Comparison of ENCODE assay signal across 12 cellular contexts in genomic region chr9:35519697-35520403, GRCh38. TPM values are rescaled to one million over a fixed set of nuclear protein-coding genes. Genes with fewer than 3 reads are reported as not detected.
DNase-seq lines count a peak whose midpoint lies in the region; FAIRE-seq and TF ChIP-seq lines count a peak whose summit lies in the region.
"Had no signal": no experiment of that assay in that cellular context is flagged by ENCODE, and none has a peak within 500 bp of the region (broad histone marks: within the 10 kb centered on the region; RNA-seq: fewer than 3 reads in every experiment).

No MANE protein-coding gene starts in this region.

- H3K4me1 ChIP-seq in HUES64 (ENCODE audit: insufficient read depth, low read length) = peaks cover 48% of the 10 kb centered on the region
- H3K4me1 ChIP-seq in astrocyte (ENCODE audit: insufficient read depth, low read length) = peaks cover 77% of the 10 kb centered on the region
- peaks cover 12 to 75% (median 66%) of the 10 kb centered on the region in 5 donors for H3K4me1 ChIP-seq in subcutaneous abdominal adipose tissue (ENCODE audit: control insufficient read depth in 5 of 5, insufficient read depth in 5 of 5, low read length in 5 of 5)

- FAIRE-seq in astrocyte (lab: Jason Lieb, UNC) = no peak

- H3K9ac ChIP-seq in HUES64 (ENCODE audit: low read depth, low read length) (no peak overlapping the region), astrocyte (ENCODE audit: low read length) (peak overlapping the region; percentile 72), subcutaneous abdominal adipose tissue (ENCODE audit: low read length in 5 of 5) (peak overlapping the region in 1 of 5 donors; percentile 33)

- H3K79me2 ChIP-seq in astrocyte (ENCODE audit: insufficient read depth, low read length) = peaks cover 61% of the 10 kb centered on the region

- H3K27me3 Mint-ChIP-seq in astrocyte (ENCODE audit: low read depth, unreplicated experiment) = no peaks in the 10 kb centered on the region
- no peaks in the 10 kb centered on the region for H3K27me3 Mint-ChIP-seq in activated T-helper 2 cell treated with anti-CD3 and anti-CD28 coated beads, Interferon-gamma antibody, Interleukin-2, Interleukin-4, amounts not matched to agents 10 μg/mL and 5 μg/mL and 100 μg/mL, durations not matched to agents 14 hours and 24 hours and 36 hours (ENCODE audit: low read depth)
- H3K27me3 Mint-ChIP-seq: activated T-cell treated with anti-CD3 and anti-CD28 coated beads, Interleukin-2, amount 50 U/mL, for 24 hours; memory B cell had no signal

- TF ChIP-seq CTCF in astrocyte (IDR thresholded peaks at IDR 0.05; ENCODE audit: insufficient read depth, low read depth, low read length) = no peak

- H3K36me3 ChIP-seq in HUES64 (ENCODE audit: insufficient read depth, low read length) (no peaks in the 10 kb centered on the region), astrocyte (ENCODE audit: insufficient read depth, low read length) (no peaks in the 10 kb centered on the region), subcutaneous abdominal adipose tissue (ENCODE audit: control insufficient read depth in 5 of 5, insufficient read depth in 5 of 5, low read length in 5 of 5) (no peaks in the 10 kb centered on the region)

- no peaks in the 10 kb centered on the region for H3K9me3 ChIP-seq in HUES64 (ENCODE audit: insufficient read depth, low read depth, low read length)
- no peaks in the 10 kb centered on the region for H3K9me3 ChIP-seq in astrocyte (ENCODE audit: insufficient read depth, low read depth, low read length)
- H3K9me3 ChIP-seq in subcutaneous abdominal adipose tissue (ENCODE audit: control insufficient read depth in 5 of 5, low read length in 5 of 5) = no peaks in the 10 kb centered on the region

- peak overlapping the region; percentile 100 for H3K27ac Mint-ChIP-seq in astrocyte (ENCODE audit: unreplicated experiment)
- H3K27ac Mint-ChIP-seq in activated T-helper 2 cell treated with anti-CD3 and anti-CD28 coated beads, Interferon-gamma antibody, Interleukin-2, Interleukin-4, amounts not matched to agents 10 μg/mL and 5 μg/mL and 100 μg/mL, durations not matched to agents 14 hours and 24 hours and 36 hours = no peak overlapping the region
- H3K27ac Mint-ChIP-seq: activated T-cell treated with anti-CD3 and anti-CD28 coated beads, Interleukin-2, amount 50 U/mL, for 24 hours; effector memory CD8-positive, alpha-beta T cell; memory B cell had no signal

- H3K4me3 Mint-ChIP-seq in astrocyte (ENCODE audit: unreplicated experiment) = peak overlapping the region; percentile 77
- H3K4me3 Mint-ChIP-seq in activated T-helper 2 cell treated with anti-CD3 and anti-CD28 coated beads, Interferon-gamma antibody, Interleukin-2, Interleukin-4, amounts not matched to agents 10 μg/mL and 5 μg/mL and 100 μg/mL, durations not matched to agents 14 hours and 24 hours and 36 hours (ENCODE audit: low read depth) = no peak overlapping the region
- H3K4me3 Mint-ChIP-seq: activated T-cell treated with anti-CD3 and anti-CD28 coated beads, Interleukin-2, amount 50 U/mL, for 24 hours; effector memory CD8-positive, alpha-beta T cell; memory B cell had no signal

- WGBS in HUES64 = 97% methylated on average over 1 of the region's 1 CpG

- H3K27ac ChIP-seq in HUES64 (ENCODE audit: low read depth, low read length) (peak overlapping the region; percentile 28), astrocyte (ENCODE audit: low read depth, low read length) (peak overlapping the region; percentile 96), subcutaneous abdominal adipose tissue (ENCODE audit: low read depth, low read length) (peak overlapping the region; percentile 92)

- no peaks in the 10 kb centered on the region for H4K20me1 ChIP-seq in astrocyte (ENCODE audit: insufficient read depth, low read length)

- no peaks in the 10 kb centered on the region for H3K27me3 ChIP-seq in HUES64 (ENCODE audit: insufficient read depth, low read length)
- no peaks in the 10 kb centered on the region for H3K27me3 ChIP-seq in astrocyte (ENCODE audit: insufficient read depth, low read length)
- no peaks in the 10 kb centered on the region for H3K27me3 ChIP-seq in subcutaneous abdominal adipose tissue (ENCODE audit: control insufficient read depth in 5 of 5, insufficient read depth in 4 of 5, low read length in 5 of 5)

- H3K4me1 Mint-ChIP-seq in astrocyte (ENCODE audit: low read depth, unreplicated experiment) = peaks cover 80% of the 10 kb centered on the region
- no peaks in the 10 kb centered on the region for H3K4me1 Mint-ChIP-seq in activated T-helper 2 cell treated with anti-CD3 and anti-CD28 coated beads, Interferon-gamma antibody, Interleukin-2, Interleukin-4, amounts not matched to agents 10 μg/mL and 5 μg/mL and 100 μg/mL, durations not matched to agents 14 hours and 24 hours and 36 hours (ENCODE audit: low read depth)
- H3K4me1 Mint-ChIP-seq: memory B cell had no signal

- H3K4me3 ChIP-seq in HUES64 (ENCODE audit: low read length) (no peak overlapping the region), astrocyte (ENCODE audit: insufficient read depth, low read depth, low read length) (no peak overlapping the region), subcutaneous abdominal adipose tissue (ENCODE audit: low read depth in 1 of 5, low read length in 5 of 5) (no peak overlapping the region)

- no peak overlapping the region for H2AFZ ChIP-seq in astrocyte (ENCODE audit: low read depth, low read length)

- intact Hi-C loops in activated T-helper 2 cell treated with anti-CD3 and anti-CD28 coated beads, Interferon-gamma antibody, Interleukin-2, Interleukin-4, amounts not matched to agents 10 μg/mL and 5 μg/mL and 100 μg/mL, durations not matched to agents 14 hours and 24 hours and 36 hours (cut with micrococcal nuclease) = no loop called here

- H3K9me3 Mint-ChIP-seq in astrocyte (ENCODE audit: unreplicated experiment) = no peaks in the 10 kb centered on the region
- no peaks in the 10 kb centered on the region for H3K9me3 Mint-ChIP-seq in activated T-helper 2 cell treated with anti-CD3 and anti-CD28 coated beads, Interferon-gamma antibody, Interleukin-2, Interleukin-4, amounts not matched to agents 10 μg/mL and 5 μg/mL and 100 μg/mL, durations not matched to agents 14 hours and 24 hours and 36 hours
- H3K9me3 Mint-ChIP-seq: activated T-cell treated with anti-CD3 and anti-CD28 coated beads, Interleukin-2, amount 50 U/mL, for 24 hours; effector memory CD8-positive, alpha-beta T cell; memory B cell had no signal

- peak overlapping the region; percentile 73 for H3K4me2 ChIP-seq in astrocyte (ENCODE audit: low read length)

- DNase-seq in astrocyte (ENCODE audit: low read depth) = peak; percentile 47
- DNase-seq in kidney glomerular epithelial cell (lab: John Stamatoyannopoulos, UW) = peak; percentile 23
- no peak for DNase-seq in superior temporal gyrus (ENCODE audit: extremely low spot score)
- DNase-seq in DMS79 treated with DMSO at 0.1 percent for 48 hours (lab: John Stamatoyannopoulos, UW) = no peak
- no peak for DNase-seq in activated T-helper 2 cell treated with anti-CD3 and anti-CD28 coated beads, Interferon-gamma antibody, Interleukin-2, Interleukin-4, amounts not matched to agents 10 μg/mL and 5 μg/mL and 100 μg/mL, durations not matched to agents 14 hours and 24 hours and 36 hours (ENCODE audit: low spot score)
- DNase-seq in activated T-cell treated with anti-CD3 and anti-CD28 coated beads, Interleukin-2, amount 50 U/mL, for 48 hours = no peak
- DNase-seq: activated T-cell treated with anti-CD3 and anti-CD28 coated beads, Interleukin-2, amount 50 U/mL, for 24 hours; effector memory CD8-positive, alpha-beta T cell; stimulated activated CD4-positive, alpha-beta T cell treated with anti-CD3 and anti-CD28 coated beads, Interleukin-4, amount 100 ng/mL, for 4 hours had no signal

- no peaks in the 10 kb centered on the region for H3K36me3 Mint-ChIP-seq in astrocyte (ENCODE audit: low read depth, unreplicated experiment)
- H3K36me3 Mint-ChIP-seq in activated T-helper 2 cell treated with anti-CD3 and anti-CD28 coated beads, Interferon-gamma antibody, Interleukin-2, Interleukin-4, amounts not matched to agents 10 μg/mL and 5 μg/mL and 100 μg/mL, durations not matched to agents 14 hours and 24 hours and 36 hours (ENCODE audit: low read depth) = no peaks in the 10 kb centered on the region
- H3K36me3 Mint-ChIP-seq: memory B cell had no signal

RNA-seq across cellular contexts. Expression of gene RUSC2, which starts 29.9 kb away (rescaled TPM):
- polyA plus RNA-seq in HUES64 (2013, experiment 1 of 2) = 3.8 TPM
- polyA plus RNA-seq in HUES64 (2013, experiment 2 of 2) = 5.8 TPM
- total RNA-seq in astrocyte = 63.8 and 67.4 TPM in 2 replicates
- 5.9 and 6.7 TPM in 2 replicates for total RNA-seq in activated T-helper 2 cell treated with anti-CD3 and anti-CD28 coated beads, Interferon-gamma antibody, Interleukin-2, Interleukin-4, amounts not matched to agents 10 μg/mL and 5 μg/mL and 100 μg/mL, durations not matched to agents 14 hours and 24 hours and 36 hours

Comparison
In these comparisons a context has a peak if more than half of its experiments do, and no peak if none do; other contexts are left out.
1. H3K27ac ChIP-seq: peak in every context shown above with its lines; median percentile 96 in astrocyte; 92 in subcutaneous abdominal adipose tissue; 28 in HUES64.
2. DNase-seq: peak in astrocyte (single experiment) and kidney glomerular epithelial cell (single experiment); none in superior temporal gyrus (single experiment), DMS79 treated with DMSO at 0.1 percent for 48 hours (single experiment), activated T-helper 2 cell treated with anti-CD3 and anti-CD28 coated beads, Interferon-gamma antibody, Interleukin-2, Interleukin-4, amounts not matched to agents 10 μg/mL and 5 μg/mL and 100 μg/mL, durations not matched to agents 14 hours and 24 hours and 36 hours (single experiment) and activated T-cell treated with anti-CD3 and anti-CD28 coated beads, Interleukin-2, amount 50 U/mL, for 48 hours (0 of 2).